Comparison of ENCODE assay signal across 21 cellular contexts in genomic region chr4:10872833-10873517, GRCh38.
DNase-seq lines count a peak whose midpoint lies in the region; ATAC-seq and TF ChIP-seq lines count a peak whose summit lies in the region.
"Had no signal": no experiment of that assay in that cellular context is flagged by ENCODE, and none has a peak within 500 bp of the region (broad histone marks: within the 10 kb centered on the region; RNA-seq: fewer than 3 reads in every experiment).

No MANE protein-coding gene starts in this region.

- DNase-seq in GM20000 (ENCODE audit: low spot score): peak; percentile 12
- peak; percentile 83 for DNase-seq in Kasumi-1 (lab: John Stamatoyannopoulos, UW)
- DNase-seq in fibroblast of mammary gland (ENCODE audit: low read depth): peak; percentile 5
- DNase-seq in NCI-H82 treated with DMSO at 0.1 percent for 48 hours (lab: John Stamatoyannopoulos, UW; ENCODE audit: unreplicated experiment): no peak
- DNase-seq: activated CD4-positive, alpha-beta memory T cell treated with anti-CD3 and anti-CD28 coated beads, Interleukin-2, amount 10 ng/mL, durations not matched to agents 7 days and 5 days; activated gamma-delta T cell treated with Interleukin-2 at 50 U/mL for 16 hours; activated T-cell treated with anti-CD3 and anti-CD28 coated beads for 4 hours; adrenal gland; DND-41; heart right ventricle; NCI-H2029; NCI-H226; psoas muscle; stimulated activated naive CD8-positive, alpha-beta T cell treated with anti-CD3 and anti-CD28 coated beads, Interleukin-15, Interleukin-2, amounts not matched to agents 100 U/mL and 50 U/mL, for 24 hours; tibial artery had no signal

- H3K4me3 ChIP-seq in fibroblast of mammary gland (ENCODE audit: control insufficient read depth, low read depth, low read length): no peak overlapping the region
- H3K4me3 ChIP-seq: adrenal gland, HAP-1, heart right ventricle, neural progenitor cell, psoas muscle, SK-N-MC, tibial artery had no signal

- TF ChIP-seq CTCF in GM20000 (IDR thresholded peaks at IDR 0.05; ENCODE audit: extremely low read depth, missing control alignments): no peak
- TF ChIP-seq CTCF in fibroblast of mammary gland (conservative IDR thresholded peaks at IDR 0.05; ENCODE audit: control insufficient read depth, insufficient read depth, low read depth, low read length): no peak

- ATAC-seq in GM18861 (IDR thresholded peaks at IDR 0.05; ENCODE audit: unreplicated experiment) (peak; percentile 67), HG02973 (IDR thresholded peaks at IDR 0.05; ENCODE audit: unreplicated experiment) (no peak), GM21723 (IDR thresholded peaks at IDR 0.05; ENCODE audit: unreplicated experiment) (no peak)
- ATAC-seq: heart right ventricle; psoas muscle; stimulated activated naive CD8-positive, alpha-beta T cell treated with anti-CD3 and anti-CD28 coated beads, Interleukin-15, Interleukin-2, amounts not matched to agents 100 U/mL and 50 U/mL, for 24 hours had no signal
